23 cellular contexts compared by ENCODE assay signal in genomic region chr4:89616382-89616781, GRCh38.
"Had no signal": no experiment of that assay in that cellular context is flagged by ENCODE, and none has a peak within 500 bp of the region (broad histone marks: within the 10 kb centered on the region; RNA-seq: fewer than 3 reads in every experiment).

No MANE protein-coding gene starts in this region.

- FAIRE-seq: keratinocyte, urothelium cell line had no signal

- H3K36me3 ChIP-seq: brain microvascular endothelial cell, esophagus muscularis mucosa, left ventricle myocardium inferior, prostate gland, tibial artery had no signal

- ATAC-seq: activated CD8-positive, alpha-beta T cell treated with anti-CD3 and anti-CD28 coated beads, Interleukin-2, amount 10 ng/mL, durations not matched to agents 7 days and 5 days; activated T-cell treated with anti-CD3 and anti-CD28 coated beads, Interleukin-2, amount 50 U/mL, for 72 hours; natural killer cell treated with Interleukin-12 subunit alpha and Interleukin-12 subunit beta and Interleukin-15 and Interleukin-18, amount 100 ng/mL, for 72 hours; right cardiac atrium had no signal

- H3K27ac Mint-ChIP-seq: activated CD4-positive, alpha-beta T cell treated with anti-CD3 and anti-CD28 coated beads, Interleukin-2, amount 10 ng/mL, durations not matched to agents 24 days and 14 days; activated CD8-positive, alpha-beta T cell treated with anti-CD3 and anti-CD28 coated beads, Interleukin-2, amount 10 ng/mL, durations not matched to agents 7 days and 5 days; activated naive CD8-positive, alpha-beta T cell treated with anti-CD3 and anti-CD28 coated beads for 36 hours; activated T-cell treated with anti-CD3 and anti-CD28 coated beads, Interleukin-2, amount 50 U/mL, for 72 hours; memory B cell; natural killer cell treated with Interleukin-12 subunit alpha and Interleukin-12 subunit beta and Interleukin-15 and Interleukin-18, amount 100 ng/mL, for 72 hours had no signal

- H3K27ac ChIP-seq: brain microvascular endothelial cell, coronary artery, esophagus muscularis mucosa, left ventricle myocardium inferior, prostate gland, skin epidermis, tibial artery had no signal

- H3K4me1 ChIP-seq: esophagus muscularis mucosa, left ventricle myocardium inferior, prostate gland, tibial artery had no signal

- H3K27me3 Mint-ChIP-seq: activated CD4-positive, alpha-beta T cell treated with anti-CD3 and anti-CD28 coated beads, Interleukin-2, amount 10 ng/mL, durations not matched to agents 24 days and 14 days had no signal

- H3K4me1 Mint-ChIP-seq: central memory CD8-positive, alpha-beta T cell; memory B cell had no signal

- H3K9me3 ChIP-seq: esophagus muscularis mucosa, left ventricle myocardium inferior, prostate gland, tibial artery had no signal

- H3K36me3 Mint-ChIP-seq: activated naive CD8-positive, alpha-beta T cell treated with anti-CD3 and anti-CD28 coated beads for 36 hours; memory B cell; natural killer cell treated with Interleukin-12 subunit alpha and Interleukin-12 subunit beta and Interleukin-15 and Interleukin-18, amount 100 ng/mL, for 72 hours had no signal

- H3K9me3 Mint-ChIP-seq: activated naive CD8-positive, alpha-beta T cell treated with anti-CD3 and anti-CD28 coated beads for 36 hours; central memory CD8-positive, alpha-beta T cell; natural killer cell treated with Interleukin-12 subunit alpha and Interleukin-12 subunit beta and Interleukin-15 and Interleukin-18, amount 100 ng/mL, for 72 hours had no signal

- H3K4me3 ChIP-seq: coronary artery, esophagus muscularis mucosa, left ventricle myocardium inferior, prostate gland, skin epidermis, tibial artery had no signal

- H3K4me3 Mint-ChIP-seq: activated CD4-positive, alpha-beta T cell treated with anti-CD3 and anti-CD28 coated beads, Interleukin-2, amount 10 ng/mL, durations not matched to agents 24 days and 14 days; activated CD8-positive, alpha-beta T cell treated with anti-CD3 and anti-CD28 coated beads, Interleukin-2, amount 10 ng/mL, durations not matched to agents 7 days and 5 days; activated naive CD8-positive, alpha-beta T cell treated with anti-CD3 and anti-CD28 coated beads for 36 hours; activated T-cell treated with anti-CD3 and anti-CD28 coated beads, Interleukin-2, amount 50 U/mL, for 72 hours; central memory CD8-positive, alpha-beta T cell; memory B cell; natural killer cell treated with Interleukin-12 subunit alpha and Interleukin-12 subunit beta and Interleukin-15 and Interleukin-18, amount 100 ng/mL, for 72 hours had no signal

- DNase-seq: activated CD4-positive, alpha-beta T cell treated with anti-CD3 and anti-CD28 coated beads, Interleukin-2, amount 10 ng/mL, durations not matched to agents 24 days and 14 days; activated CD4-positive, CD25-positive, alpha-beta regulatory T cell; activated CD8-positive, alpha-beta memory T cell treated with anti-CD3 and anti-CD28 coated beads, Interleukin-2, amount 50 U/mL, for 48 hours; activated CD8-positive, alpha-beta T cell treated with anti-CD3 and anti-CD28 coated beads, Interleukin-2, amount 10 ng/mL, durations not matched to agents 7 days and 5 days; activated naive CD8-positive, alpha-beta T cell treated with anti-CD3 and anti-CD28 coated beads for 36 hours; activated T-cell treated with anti-CD3 and anti-CD28 coated beads, Interleukin-2, amount 50 U/mL, for 72 hours; anterior cingulate cortex; brain microvascular endothelial cell; hippocampal formation; left ventricle myocardium inferior; right cardiac atrium; stimulated activated CD4-positive, alpha-beta T cell treated with anti-CD3 and anti-CD28 coated beads, Interleukin-4, amount 100 ng/mL, for 24 hours; stimulated activated naive CD4-positive, alpha-beta T cell; tibial artery had no signal

- H3K27me3 ChIP-seq: brain microvascular endothelial cell, esophagus muscularis mucosa, tibial artery had no signal
